In the genomic region with DNA sequence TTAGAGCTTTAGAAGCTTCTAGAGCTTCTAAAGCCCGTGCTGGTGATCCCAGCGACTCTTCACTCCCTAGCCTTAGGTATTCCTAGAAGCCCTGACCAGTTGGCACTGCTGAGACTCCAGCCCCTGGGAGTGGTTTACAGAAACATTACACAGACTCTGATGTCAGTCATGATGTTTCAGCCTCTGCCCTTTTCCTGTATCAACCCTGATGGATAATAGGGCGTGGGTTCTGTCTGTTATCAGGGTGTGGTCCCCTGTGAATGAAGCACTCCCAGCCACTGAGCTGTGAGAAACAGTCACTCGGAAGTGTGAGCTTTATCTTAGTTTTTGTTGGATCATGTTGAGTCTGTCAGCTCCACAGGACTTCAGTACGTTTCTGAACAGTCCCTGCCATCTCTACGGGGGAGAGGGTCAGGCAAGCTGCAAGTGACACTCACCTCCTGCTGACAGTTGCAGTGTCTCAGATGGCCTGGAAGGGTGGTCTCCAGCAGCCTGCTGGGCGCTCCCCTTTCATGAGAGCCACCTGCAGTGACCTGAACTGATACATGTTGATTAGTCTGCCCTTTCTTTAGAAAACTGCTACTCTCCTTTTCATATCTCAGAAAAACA, we compare ENCODE assay signal across 20 cellular contexts. TPM values are rescaled to one million over a fixed set of nuclear protein-coding genes. Genes with fewer than 3 reads are reported as not detected.
A peak's percentile ranks its signal among the peaks of the same experiment; 100 is the strongest.
DNase-seq lines count a peak whose midpoint lies in the region; ATAC-seq and TF ChIP-seq lines count a peak whose summit lies in the region.
"Had no signal": no experiment of that assay in that cellular context is flagged by ENCODE, and none has a peak within 500 bp of the region (broad histone marks: within the 10 kb centered on the region; RNA-seq: fewer than 3 reads in every experiment).

No MANE protein-coding gene starts in this region.

- CTCF ChIA-PET in activated CD4-positive, alpha-beta memory T cell treated with anti-CD3 and anti-CD28 coated beads for 36 hours (lab: Charles Lee), result no interaction called here

- peak overlapping the region; percentile 10 to 44 for H3K27ac Mint-ChIP-seq in stimulated activated naive CD8-positive, alpha-beta T cell treated with anti-CD3 and anti-CD28 coated beads, Interleukin-15, amount 100 ng/mL, for 72 hours
- no peak overlapping the region for H3K27ac Mint-ChIP-seq in activated CD4-positive, alpha-beta memory T cell treated with anti-CD3 and anti-CD28 coated beads for 36 hours
- H3K27ac Mint-ChIP-seq: activated B cell treated with CpG ODN at 0.5 μM for 24 hours; CD4-positive, CD25-positive, alpha-beta regulatory T cell had no signal

- peaks cover 52% of the 10 kb centered on the region for H3K36me3 Mint-ChIP-seq in activated CD4-positive, alpha-beta memory T cell treated with anti-CD3 and anti-CD28 coated beads for 36 hours

- no peaks in the 10 kb centered on the region for H3K27me3 Mint-ChIP-seq in stimulated activated naive CD8-positive, alpha-beta T cell treated with anti-CD3 and anti-CD28 coated beads, Interleukin-15, amount 100 ng/mL, for 72 hours
- no peaks in the 10 kb centered on the region for H3K27me3 Mint-ChIP-seq in activated CD4-positive, alpha-beta memory T cell treated with anti-CD3 and anti-CD28 coated beads for 36 hours
- H3K27me3 Mint-ChIP-seq: activated B cell treated with CpG ODN at 0.5 μM for 24 hours; CD4-positive, CD25-positive, alpha-beta regulatory T cell had no signal

- DNase-seq in stimulated activated naive CD8-positive, alpha-beta T cell treated with anti-CD3 and anti-CD28 coated beads, Interleukin-15, amount 100 ng/mL, for 72 hours, result no peak
- DNase-seq in stimulated activated naive CD8-positive, alpha-beta T cell treated with anti-CD3 and anti-CD28 coated beads, Interleukin-15, Interleukin-2, amounts not matched to agents 100 U/mL and 50 U/mL, for 24 hours, result no peak
- DNase-seq in lung microvascular endothelial cell (ENCODE audit: low read depth in 2 of 2), result peak; percentile 23 to 65
- no peak for DNase-seq in NCI-H2171 (lab: John Stamatoyannopoulos, UW)
- no peak for DNase-seq in RPMI8226
- no peak for DNase-seq in activated CD4-positive, alpha-beta memory T cell treated with anti-CD3 and anti-CD28 coated beads for 36 hours
- DNase-seq: activated B cell treated with CpG ODN at 0.5 μM for 24 hours; activated naive CD4-positive, alpha-beta T cell treated with Interleukin-2 at 50 U/mL for 16 hours; CD4-positive, CD25-positive, alpha-beta regulatory T cell; DMS79 treated with DMSO at 0.1 percent for 48 hours; NCI-H187; NCI-H526; sigmoid colon; stimulated activated CD4-positive, alpha-beta T cell treated with anti-CD3 and anti-CD28 coated beads, Interleukin-4, amount 100 ng/mL, for 1 hour; stimulated activated CD8-positive, alpha-beta memory T cell treated with anti-CD3 and anti-CD28 coated beads, Interleukin-4, amount 100 ng/mL, for 48 hours; thyroid gland had no signal

- ATAC-seq in stimulated activated naive CD8-positive, alpha-beta T cell treated with anti-CD3 and anti-CD28 coated beads, Interleukin-15, amount 100 ng/mL, for 72 hours, result no peak
- ATAC-seq in stimulated activated naive CD8-positive, alpha-beta T cell treated with anti-CD3 and anti-CD28 coated beads, Interleukin-15, Interleukin-2, amounts not matched to agents 100 U/mL and 50 U/mL, for 24 hours, result no peak
- peak; percentile 64 for ATAC-seq in esophagus mucosa
- no peak for ATAC-seq in GM18505 (IDR thresholded peaks at IDR 0.05; ENCODE audit: unreplicated experiment)
- ATAC-seq: A549 had no signal

- intact Hi-C loops in activated CD4-positive, alpha-beta memory T cell treated with anti-CD3 and anti-CD28 coated beads for 36 hours (cut with micrococcal nuclease), result no loop called here

- H3K4me3 Mint-ChIP-seq in stimulated activated naive CD8-positive, alpha-beta T cell treated with anti-CD3 and anti-CD28 coated beads, Interleukin-15, amount 100 ng/mL, for 72 hours, result no peak overlapping the region
- H3K4me3 Mint-ChIP-seq in activated CD4-positive, alpha-beta memory T cell treated with anti-CD3 and anti-CD28 coated beads for 36 hours, result no peak overlapping the region
- H3K4me3 Mint-ChIP-seq: activated B cell treated with CpG ODN at 0.5 μM for 24 hours; CD4-positive, CD25-positive, alpha-beta regulatory T cell had no signal

- no peaks in the 10 kb centered on the region for H3K4me1 Mint-ChIP-seq in stimulated activated naive CD8-positive, alpha-beta T cell treated with anti-CD3 and anti-CD28 coated beads, Interleukin-15, amount 100 ng/mL, for 72 hours
- H3K4me1 Mint-ChIP-seq in activated CD4-positive, alpha-beta memory T cell treated with anti-CD3 and anti-CD28 coated beads for 36 hours (ENCODE audit: low read depth), result no peaks in the 10 kb centered on the region
- H3K4me1 Mint-ChIP-seq: activated B cell treated with CpG ODN at 0.5 μM for 24 hours had no signal

- no peaks in the 10 kb centered on the region for H3K9me3 Mint-ChIP-seq in stimulated activated naive CD8-positive, alpha-beta T cell treated with anti-CD3 and anti-CD28 coated beads, Interleukin-15, amount 100 ng/mL, for 72 hours
- no peaks in the 10 kb centered on the region for H3K9me3 Mint-ChIP-seq in activated CD4-positive, alpha-beta memory T cell treated with anti-CD3 and anti-CD28 coated beads for 36 hours
- H3K9me3 Mint-ChIP-seq: activated B cell treated with CpG ODN at 0.5 μM for 24 hours; CD4-positive, CD25-positive, alpha-beta regulatory T cell had no signal

- TF ChIP-seq POLR2A in GM18505 (IDR thresholded peaks at IDR 0.05; ENCODE audit: borderline replicate concordance, extremely low read depth, insufficient read depth, insufficient read length), result no peak

- POLR2A ChIA-PET in activated CD4-positive, alpha-beta memory T cell treated with anti-CD3 and anti-CD28 coated beads for 36 hours (lab: Charles Lee), result no interaction called here

RNA-seq across cellular contexts. Expression of a gene that starts 12.8 kb away (rescaled TPM):
- total RNA-seq in esophagus mucosa, result 21.4 TPM
- total RNA-seq in lung microvascular endothelial cell, result 32.3 and 32.9 TPM in 2 replicates
- total RNA-seq in activated CD4-positive, alpha-beta memory T cell treated with anti-CD3 and anti-CD28 coated beads for 36 hours, result 10 to 100 TPM; 40.1 to 40.8 TPM

RNA-seq across cellular contexts. Expression of a gene that starts 43.3 kb away (rescaled TPM):
- total RNA-seq in esophagus mucosa, result not detected
- total RNA-seq in lung microvascular endothelial cell, result not detected in 2 replicates
- not detected for total RNA-seq in activated CD4-positive, alpha-beta memory T cell treated with anti-CD3 and anti-CD28 coated beads for 36 hours
- total RNA-seq: activated B cell treated with CpG ODN at 0.5 μM for 24 hours; CD4-positive, CD25-positive, alpha-beta regulatory T cell; M059J; thyroid gland had no signal

Comparison
In these comparisons a context has a peak if more than half of its experiments do, and no peak if none do; other contexts are left out.
1. DNase-seq: peak in lung microvascular endothelial cell (2 of 2); none in stimulated activated naive CD8-positive, alpha-beta T cell treated with anti-CD3 and anti-CD28 coated beads, Interleukin-15, amount 100 ng/mL, for 72 hours (0 of 2), stimulated activated naive CD8-positive, alpha-beta T cell treated with anti-CD3 and anti-CD28 coated beads, Interleukin-15, Interleukin-2, amounts not matched to agents 100 U/mL and 50 U/mL, for 24 hours (single experiment), NCI-H2171 (single experiment), RPMI8226 (single experiment) and activated CD4-positive, alpha-beta memory T cell treated with anti-CD3 and anti-CD28 coated beads for 36 hours (single experiment).